ENCODE assay signal across 9 cellular contexts in the genomic region with DNA sequence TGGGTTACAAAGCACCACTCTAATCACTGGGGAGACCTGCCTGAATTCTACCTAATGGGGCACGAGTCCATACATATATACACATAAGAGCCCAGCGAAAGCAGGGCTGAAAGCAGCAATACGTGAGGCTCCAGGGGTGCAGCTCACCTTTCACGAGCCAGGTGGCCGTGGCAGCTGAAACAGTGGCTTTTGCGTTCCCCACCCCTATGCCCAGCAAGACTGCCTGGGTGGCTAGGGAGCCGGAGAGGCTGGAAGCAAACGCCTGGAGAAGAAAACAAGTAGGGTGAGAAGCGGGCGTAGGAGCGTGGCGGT. TPM values are rescaled to one million over a fixed set of nuclear protein-coding genes. Genes with fewer than 3 reads are reported as not detected.
DNase-seq lines count a peak whose midpoint lies in the region; ATAC-seq and TF ChIP-seq lines count a peak whose summit lies in the region.
"Had no signal": no experiment of that assay in that cellular context is flagged by ENCODE, and none has a peak within 500 bp of the region (broad histone marks: within the 10 kb centered on the region; RNA-seq: fewer than 3 reads in every experiment).

No MANE protein-coding gene starts in this region.

- no peak for DNase-seq in CD4-positive, alpha-beta T cell
- no peak for DNase-seq in adrenal gland
- DNase-seq in lung (ENCODE audit: low spot score) = no peak
- no peak for DNase-seq in upper lobe of right lung
- no peak for DNase-seq in NCI-H2196 (lab: John Stamatoyannopoulos, UW; ENCODE audit: unreplicated experiment)
- DNase-seq in RKO (ENCODE audit: low spot score) = no peak
- no peak for DNase-seq in CD1c-positive myeloid dendritic cell (ENCODE audit: extremely low spot score)

- H3K4me1 ChIP-seq in adrenal gland (replicated peaks in 1 of 2) (peaks cover 7 to 28% of the 10 kb centered on the region in 2 donors), lung (ENCODE audit: control insufficient read depth in 2 of 2, insufficient read depth in 2 of 2, low read length in 2 of 2) (peaks cover 13 to 14% of the 10 kb centered on the region in 2 donors), upper lobe of right lung (peaks cover 34% of the 10 kb centered on the region)

- TF ChIP-seq POLR2A in adrenal gland (IDR thresholded peaks at IDR 0.05) = no peak

- peak overlapping the region; percentile 98 for H3K27ac Mint-ChIP-seq in CD4-positive, alpha-beta T cell

- H3K4me3 Mint-ChIP-seq in CD4-positive, alpha-beta T cell = peak overlapping the region; percentile 94

- peak overlapping the region; percentile 36 to 96 (median 91) for H3K4me3 ChIP-seq in adrenal gland
- peak overlapping the region; percentile 100 for H3K4me3 ChIP-seq in lung
- H3K4me3 ChIP-seq in upper lobe of right lung = peak overlapping the region; percentile 100

- CTCF ChIA-PET in CD4-positive, alpha-beta T cell (lab: Charles Lee) = interaction anchor here (1.0 to 1.3 kb wide), 3 partner anchors 20 to 47 kb away, joined by 3 to 5 read pairs (median 4); no protein-coding TSS in a partner anchor

- H3K9me3 ChIP-seq in CD4-positive, alpha-beta T cell (ENCODE audit: control insufficient read depth, low read length) = no peaks in the 10 kb centered on the region
- H3K9me3 ChIP-seq in adrenal gland (replicated peaks in 1 of 3) = no peaks in the 10 kb centered on the region
- H3K9me3 ChIP-seq in lung (ENCODE audit: control insufficient read depth in 2 of 2, insufficient read depth in 1 of 2, low read length in 1 of 2) = no peaks in the 10 kb centered on the region
- H3K9me3 ChIP-seq in upper lobe of right lung = no peaks in the 10 kb centered on the region

- peak overlapping the region; percentile 79 for H3K27ac ChIP-seq in CD4-positive, alpha-beta T cell (ENCODE audit: low read depth, low read length)
- peak overlapping the region in 4 of 5 donors; percentile 62 to 92 (median 89) for H3K27ac ChIP-seq in adrenal gland
- H3K27ac ChIP-seq in lung (ENCODE audit: low read depth in 1 of 2, low read length in 1 of 2) = peak overlapping the region; percentile 97 to 99
- peak overlapping the region; percentile 97 for H3K27ac ChIP-seq in upper lobe of right lung

- H3K36me3 Mint-ChIP-seq in CD4-positive, alpha-beta T cell (ENCODE audit: low read depth) = peaks cover 37% of the 10 kb centered on the region

- peaks cover 0 to 7% of the 10 kb centered on the region in 2 donors for H3K36me3 ChIP-seq in adrenal gland (replicated peaks in 1 of 2)
- peaks cover 0 to 2% of the 10 kb centered on the region in 2 donors for H3K36me3 ChIP-seq in lung (ENCODE audit: control insufficient read depth in 2 of 2, insufficient read depth in 2 of 2, low read length in 2 of 2)
- no peaks in the 10 kb centered on the region for H3K36me3 ChIP-seq in upper lobe of right lung

- no peaks in the 10 kb centered on the region for H3K27me3 Mint-ChIP-seq in CD4-positive, alpha-beta T cell

- 3 to 5% (median 5%) methylated on average over 6 to 12 of the region's 12 CpGs for WGBS in adrenal gland, 4 donors
- WGBS in lung, 2 donors = 3 to 5% methylated on average over 12 of the region's 12 CpGs

- no peaks in the 10 kb centered on the region for H3K27me3 ChIP-seq in CD4-positive, alpha-beta T cell (ENCODE audit: control insufficient read depth, insufficient read depth, low read length)
- H3K27me3 ChIP-seq in adrenal gland (no peaks in the 10 kb centered on the region), lung (ENCODE audit: control insufficient read depth, insufficient read depth) (no peaks in the 10 kb centered on the region), upper lobe of right lung (no peaks in the 10 kb centered on the region)

- POLR2A ChIA-PET in CD4-positive, alpha-beta T cell (lab: Charles Lee) = interaction anchor here (0.6 to 3.1 kb wide), 23 partner anchors 8 to 605 kb away, joined by 3 to 49 read pairs (median 6); a partner anchor contains a TSS

- ATAC-seq in CD4-positive, alpha-beta T cell (ENCODE audit: poor library complexity) = peak; percentile 21
- ATAC-seq in HG03097 (IDR thresholded peaks at IDR 0.05; ENCODE audit: low FRiP score, unreplicated experiment) = peak; percentile 20
- peak; percentile 3 for ATAC-seq in lung (ENCODE audit: insufficient read depth, low FRiP score)
- no peak for ATAC-seq in upper lobe of right lung

- TF ChIP-seq CTCF in CD4-positive, alpha-beta T cell (IDR thresholded peaks at IDR 0.05) = no peak
- TF ChIP-seq CTCF in adrenal gland (IDR thresholded peaks at IDR 0.05) (no peak), lung (IDR thresholded peaks at IDR 0.05; ENCODE audit: control extremely low read depth, extremely low read depth) (no peak), upper lobe of right lung (IDR thresholded peaks at IDR 0.05) (no peak)

- intact Hi-C loops in CD4-positive, alpha-beta T cell (cut with DNase I, micrococcal nuclease) = loop anchor here (5.0 kb wide), 4 partner anchors 190 to 390 kb away; a partner anchor contains a TSS
- intact Hi-C loops in adrenal gland (cut with DNase I) = loop anchor here in 1 of 2 donors (10.0 kb wide), 1 partner anchor 207 kb away; a partner anchor contains a TSS
- intact Hi-C loops in upper lobe of right lung (cut with DNase I) = no loop called here

- H3K9me3 Mint-ChIP-seq in CD4-positive, alpha-beta T cell = no peaks in the 10 kb centered on the region

- H3K4me1 Mint-ChIP-seq in CD4-positive, alpha-beta T cell (ENCODE audit: low read depth) = peaks cover 58% of the 10 kb centered on the region

RNA-seq across cellular contexts. Expression of a gene that starts 0.6 kb away (rescaled TPM):
- total RNA-seq in CD4-positive, alpha-beta T cell = 10 to 100 TPM; 69.2 to 73.2 TPM
- total RNA-seq in adrenal gland = 10 to 100 TPM; 41.2 to 86.6 (median 66.8) TPM
- 100 to 1,000 TPM in 1 of 3 donors, 10 to 100 TPM in 2; 55.1 to 110 (median 65.1) TPM for polyA plus RNA-seq in adrenal gland
- 10 to 100 TPM; 75.9 to 82.7 TPM for total RNA-seq in lung
- polyA plus RNA-seq in lung = 10 to 100 TPM; 56.1 to 70.3 TPM
- total RNA-seq in upper lobe of right lung = 62.8 TPM

RNA-seq across cellular contexts. Expression of a gene that starts 20.1 kb away (rescaled TPM):
- not detected for total RNA-seq in CD4-positive, alpha-beta T cell
- total RNA-seq in adrenal gland (not detected), lung (10 to 100 TPM in 1 of 2 donors, not detected in 1; 47.8 TPM), upper lobe of right lung (not detected)
- polyA plus RNA-seq in adrenal gland (not detected), lung (under 1 TPM in 1 of 2 donors, not detected in 1; 0.30 TPM)
- total RNA-seq: renal cortical epithelial cell had no signal

RNA-seq across cellular contexts. Expression of a gene that starts 24.6 kb away (rescaled TPM):
- total RNA-seq in CD4-positive, alpha-beta T cell = 1 to 10 TPM; 4.1 to 5.3 TPM
- under 1 TPM in 1 of 8 donors, not detected in 7; 0.14 TPM for total RNA-seq in adrenal gland
- polyA plus RNA-seq in adrenal gland = 1 to 10 TPM in 2 of 3 donors, not detected in 1; 2.4 to 3.0 TPM
- total RNA-seq in lung = 1 to 10 TPM in 1 of 2 donors, under 1 TPM in 1; 0.85 to 1.7 TPM
- 1 to 10 TPM; 2.9 to 3.1 TPM for polyA plus RNA-seq in lung
- total RNA-seq in upper lobe of right lung = 3.1 TPM

RNA-seq across cellular contexts. Expression of a gene that starts 35.6 kb away (rescaled TPM):
- total RNA-seq in CD4-positive, alpha-beta T cell = under 1 TPM; 0.36 to 0.42 TPM
- 10 to 100 TPM; 14.2 to 62.7 (median 34.8) TPM for total RNA-seq in adrenal gland
- polyA plus RNA-seq in adrenal gland = 10 to 100 TPM; 11.3 to 32.7 (median 29.7) TPM
- 10 to 100 TPM; 45.4 to 58.9 TPM for total RNA-seq in lung
- 10 to 100 TPM; 25.1 to 29.9 TPM for polyA plus RNA-seq in lung
- 49.9 TPM for total RNA-seq in upper lobe of right lung

RNA-seq across cellular contexts. Expression of a gene that starts 48.3 kb away (rescaled TPM):
- total RNA-seq in CD4-positive, alpha-beta T cell = 10 to 100 TPM in 1 of 2 experiments, 1 to 10 TPM in 1; 8.5 to 10.8 TPM
- total RNA-seq in adrenal gland = 10 to 100 TPM in 6 of 8 donors, 1 to 10 TPM in 2; 9.1 to 20.3 (median 12.0) TPM
- polyA plus RNA-seq in adrenal gland = 10 to 100 TPM in 2 of 3 donors, 1 to 10 TPM in 1; 2.9 to 37.9 (median 24.5) TPM
- 10 to 100 TPM in 1 of 2 donors, 1 to 10 TPM in 1; 8.2 to 16.7 TPM for total RNA-seq in lung
- polyA plus RNA-seq in lung = 10 to 100 TPM; 11.4 to 13.2 TPM
- 10.8 TPM for total RNA-seq in upper lobe of right lung
